Comparison of ENCODE assay signal across 9 cellular contexts in genomic region chr11:12163181-12163841, GRCh38. TPM values are rescaled to one million over a fixed set of nuclear protein-coding genes. Genes with fewer than 3 reads are reported as not detected.
A peak's percentile ranks its signal among the peaks of the same experiment; 100 is the strongest.
DNase-seq lines count a peak whose midpoint lies in the region; ATAC-seq and TF ChIP-seq lines count a peak whose summit lies in the region.
"Had no signal": no experiment of that assay in that cellular context is flagged by ENCODE, and none has a peak within 500 bp of the region (broad histone marks: within the 10 kb centered on the region; RNA-seq: fewer than 3 reads in every experiment).

No MANE protein-coding gene starts in this region.

- H3K9me3 Mint-ChIP-seq in activated CD4-positive, alpha-beta T cell treated with anti-CD3 and anti-CD28 coated beads for 36 hours (ENCODE audit: low read depth), result no peaks in the 10 kb centered on the region
- no peaks in the 10 kb centered on the region for H3K9me3 Mint-ChIP-seq in progenitor cell of endocrine pancreas (ENCODE audit: low read depth)

- TF ChIP-seq CTCF in upper lobe of left lung (IDR thresholded peaks at IDR 0.05) (no peak), progenitor cell of endocrine pancreas (IDR thresholded peaks at IDR 0.05; ENCODE audit: unreplicated experiment) (no peak)

- peak overlapping the region; percentile 4 to 49 (median 33) for H3K27ac ChIP-seq in upper lobe of left lung
- no peak overlapping the region for H3K27ac ChIP-seq in effector memory CD4-positive, alpha-beta T cell (ENCODE audit: insufficient read depth, low read length, poor library complexity, severe bottlenecking)

- TF ChIP-seq POLR2A in upper lobe of left lung (IDR thresholded peaks at IDR 0.05), result no peak

- peaks cover 34 to 55% (median 44%) of the 10 kb centered on the region in 4 donors for H3K4me1 ChIP-seq in upper lobe of left lung
- no peaks in the 10 kb centered on the region for H3K4me1 ChIP-seq in effector memory CD4-positive, alpha-beta T cell (ENCODE audit: control insufficient read depth, insufficient read depth, low read length, poor library complexity, severe bottlenecking)

- intact Hi-C loops in activated CD4-positive, alpha-beta T cell treated with anti-CD3 and anti-CD28 coated beads for 36 hours (cut with DNase I, micrococcal nuclease), result loop anchor here in 1 of 2 experiments (5.0 kb wide), 1 partner anchor 119 kb away; no protein-coding TSS in a partner anchor

- no peak for DNase-seq in activated CD4-positive, alpha-beta T cell treated with anti-CD3 and anti-CD28 coated beads for 36 hours
- no peak for DNase-seq in activated CD4-positive, alpha-beta T cell treated with anti-CD3 and anti-CD28 coated beads, Interleukin-2, amount 50 U/mL, for 1 hour
- DNase-seq in brain pericyte (ENCODE audit: low read depth, low spot score), result peak; percentile 95
- peak; percentile 40 for DNase-seq in kidney glomerular epithelial cell (lab: John Stamatoyannopoulos, UW)
- DNase-seq in upper lobe of left lung, result no peak
- DNase-seq in effector memory CD4-positive, alpha-beta T cell, result no peak
- DNase-seq in progenitor cell of endocrine pancreas (ENCODE audit: low spot score, unreplicated experiment), result no peak
- DNase-seq: activated CD8-positive, alpha-beta memory T cell treated with anti-CD3 and anti-CD28 coated beads, Interleukin-2, amount 50 U/mL, for 48 hours had no signal

- 70 to 80% methylated on average over 10 to 13 of the region's 13 CpGs for WGBS in upper lobe of left lung, 2 donors

- no peak overlapping the region for H3K4me3 Mint-ChIP-seq in activated CD4-positive, alpha-beta T cell treated with anti-CD3 and anti-CD28 coated beads for 36 hours
- H3K4me3 Mint-ChIP-seq in progenitor cell of endocrine pancreas (ENCODE audit: low read depth), result no peak overlapping the region

- peaks cover 4 to 22% (median 10%) of the 10 kb centered on the region in 4 donors for H3K36me3 ChIP-seq in upper lobe of left lung
- H3K36me3 ChIP-seq in effector memory CD4-positive, alpha-beta T cell (ENCODE audit: control insufficient read depth, insufficient read depth, low read length), result no peaks in the 10 kb centered on the region

- H3K36me3 Mint-ChIP-seq in activated CD4-positive, alpha-beta T cell treated with anti-CD3 and anti-CD28 coated beads for 36 hours (ENCODE audit: low read depth), result peaks cover 24% of the 10 kb centered on the region
- no peaks in the 10 kb centered on the region for H3K36me3 Mint-ChIP-seq in progenitor cell of endocrine pancreas (ENCODE audit: insufficient read depth)

- POLR2A ChIA-PET in activated CD4-positive, alpha-beta T cell treated with anti-CD3 and anti-CD28 coated beads for 36 hours (lab: Charles Lee), result interaction anchor here (0.6 to 2.3 kb wide), 3 partner anchors 12 to 321 kb away, joined by 3 to 15 read pairs (median 3); no protein-coding TSS in a partner anchor

- H3K27ac Mint-ChIP-seq in activated CD4-positive, alpha-beta T cell treated with anti-CD3 and anti-CD28 coated beads for 36 hours, result peak overlapping the region; percentile 35
- no peak overlapping the region for H3K27ac Mint-ChIP-seq in progenitor cell of endocrine pancreas

- ATAC-seq in activated CD4-positive, alpha-beta T cell treated with anti-CD3 and anti-CD28 coated beads for 36 hours, result no peak
- no peak for ATAC-seq in upper lobe of left lung (ENCODE audit: low FRiP score in 2 of 2)
- ATAC-seq in activated CD4-positive, CD25-positive, alpha-beta regulatory T cell treated with anti-CD3 and anti-CD28 coated beads, Interleukin-2, amount 50 U/mL, for 24 hours, result no peak

- CTCF ChIA-PET in activated CD4-positive, alpha-beta T cell treated with anti-CD3 and anti-CD28 coated beads for 36 hours (lab: Charles Lee), result interaction anchor here (1.0 to 1.7 kb wide), 5 partner anchors 9 to 113 kb away, joined by 3 to 7 read pairs (median 4); no protein-coding TSS in a partner anchor

- H3K9me3 ChIP-seq in upper lobe of left lung, result no peaks in the 10 kb centered on the region
- no peaks in the 10 kb centered on the region for H3K9me3 ChIP-seq in effector memory CD4-positive, alpha-beta T cell (ENCODE audit: control insufficient read depth, low read length)

- H3K27me3 ChIP-seq in upper lobe of left lung, result no peaks in the 10 kb centered on the region
- no peaks in the 10 kb centered on the region for H3K27me3 ChIP-seq in effector memory CD4-positive, alpha-beta T cell (replicated peaks; ENCODE audit: control insufficient read depth, insufficient read depth, low read length, poor library complexity, severe bottlenecking)

- H3K4me1 Mint-ChIP-seq in activated CD4-positive, alpha-beta T cell treated with anti-CD3 and anti-CD28 coated beads for 36 hours, result peaks cover 56% of the 10 kb centered on the region
- peaks cover 32% of the 10 kb centered on the region for H3K4me1 Mint-ChIP-seq in progenitor cell of endocrine pancreas (ENCODE audit: low read depth)

- no peak overlapping the region for H3K4me3 ChIP-seq in upper lobe of left lung
- H3K4me3 ChIP-seq in effector memory CD4-positive, alpha-beta T cell (ENCODE audit: insufficient read depth, low read depth, low read length, poor library complexity, severe bottlenecking), result no peak overlapping the region

- no peak for TF ChIP-seq EP300 in upper lobe of left lung (IDR thresholded peaks at IDR 0.05)

- no peaks in the 10 kb centered on the region for H3K27me3 Mint-ChIP-seq in activated CD4-positive, alpha-beta T cell treated with anti-CD3 and anti-CD28 coated beads for 36 hours
- peaks cover 6% of the 10 kb centered on the region for H3K27me3 Mint-ChIP-seq in progenitor cell of endocrine pancreas

RNA-seq across cellular contexts. Expression of gene MICAL2, which starts 52.9 kb away (rescaled TPM):
- total RNA-seq in activated CD4-positive, alpha-beta T cell treated with anti-CD3 and anti-CD28 coated beads for 36 hours, result 100 to 1,000 TPM; 186 to 207 TPM
- total RNA-seq in upper lobe of left lung (100 to 1,000 TPM; 138 to 327 (median 175) TPM), progenitor cell of endocrine pancreas (8.3 and 10.0 TPM in 2 replicates)

Comparison
In these comparisons a context has a peak if more than half of its experiments do, and no peak if none do; other contexts are left out.
1. DNase-seq: peak in brain pericyte (single experiment) and kidney glomerular epithelial cell (single experiment); none in activated CD4-positive, alpha-beta T cell treated with anti-CD3 and anti-CD28 coated beads for 36 hours (single experiment), activated CD4-positive, alpha-beta T cell treated with anti-CD3 and anti-CD28 coated beads, Interleukin-2, amount 50 U/mL, for 1 hour (single experiment), upper lobe of left lung (0 of 2), effector memory CD4-positive, alpha-beta T cell (0 of 3) and progenitor cell of endocrine pancreas (single experiment).
2. RNA of gene MICAL2, which starts 52.9 kb away (total RNA-seq): 186 to 207 TPM in activated CD4-positive, alpha-beta T cell treated with anti-CD3 and anti-CD28 coated beads for 36 hours and 138 to 327 TPM in upper lobe of left lung; 8.3 to 10.0 TPM in progenitor cell of endocrine pancreas; every median in the first group is over 10 times any median in the second.